27 cellular contexts compared by ENCODE assay signal in the genomic region with DNA sequence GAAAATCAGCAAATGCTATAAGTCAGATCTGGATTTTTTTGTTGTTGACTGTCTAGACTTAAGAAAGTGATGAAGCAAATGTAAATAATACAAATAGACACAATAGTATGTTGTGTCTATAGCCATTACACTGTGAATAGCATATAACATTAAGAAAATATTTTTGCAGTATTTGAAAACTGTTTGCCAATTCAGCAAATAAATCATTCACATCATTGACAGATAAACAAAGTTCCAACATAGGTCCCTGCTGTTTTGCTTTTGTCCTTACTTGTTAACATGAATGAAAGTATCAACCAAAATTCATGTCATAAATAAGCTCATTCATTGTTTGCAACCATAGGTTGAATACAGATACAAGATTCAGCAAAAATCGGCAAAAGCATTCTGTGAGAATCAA.
"Had no signal": no experiment of that assay in that cellular context is flagged by ENCODE, and none has a peak within 500 bp of the region (broad histone marks: within the 10 kb centered on the region; RNA-seq: fewer than 3 reads in every experiment).

No MANE protein-coding gene starts in this region.

- DNase-seq: stimulated activated CD4-positive, alpha-beta T cell treated with anti-CD3 and anti-CD28 coated beads, Interleukin-2, amount 100 ng/mL, for 48 hours; stimulated activated CD4-positive, alpha-beta T cell treated with anti-CD3 and anti-CD28 coated beads, Interleukin-4, amount 100 ng/mL, for 1 hour; stimulated activated CD4-positive, alpha-beta T cell treated with anti-CD3 and anti-CD28 coated beads, Interleukin-4, amount 100 ng/mL, for 24 hours; stimulated activated CD4-positive, alpha-beta T cell treated with anti-CD3 and anti-CD28 coated beads, Interleukin-4, amount 100 ng/mL, for 4 hours; stimulated activated CD8-positive, alpha-beta memory T cell treated with anti-CD3 and anti-CD28 coated beads, Interleukin-4, amount 100 ng/mL, for 48 hours; stimulated activated naive B cell treated with anti-CD40 and anti-IgM and Interleukin-4, amounts not matched to agents 10 μg/mL and 1 μg/mL and 100 μg/mL, for 72 hours; stimulated activated naive CD4-positive, alpha-beta T cell; stimulated activated naive CD4-positive, alpha-beta T cell treated with Interleukin-2 at 50 U/mL for 16 hours; stimulated activated naive CD8-positive, alpha-beta T cell treated with anti-CD3 and anti-CD28 coated beads, Interleukin-15, amount 100 ng/mL, for 72 hours; stimulated activated naive CD8-positive, alpha-beta T cell treated with anti-CD3 and anti-CD28 coated beads, Interleukin-15, Interleukin-2, amounts not matched to agents 100 U/mL and 50 U/mL, for 24 hours; stomach; substantia nigra; testis; thyroid gland; tibial artery; transverse colon; trophoblast cell; upper lobe of left lung; upper lobe of right lung; uterus had no signal

- H3K4me1 ChIP-seq: stomach, suprapubic skin, testis, thyroid gland, tibial artery, tibial nerve, transverse colon, upper lobe of left lung, upper lobe of right lung, uterus, vagina had no signal

- ATAC-seq: stimulated activated effector memory CD8-positive, alpha-beta T cell treated with anti-CD3 and anti-CD28 coated beads, Interleukin-12 subunit alpha, Interleukin-12 subunit beta, amount 100 ng/mL, for 72 hours; stimulated activated memory B cell treated with anti-CD40 and anti-IgM and Interleukin-4, amounts not matched to agents 10 μg/mL and 1 μg/mL and 100 μg/mL, for 72 hours; stimulated activated naive B cell treated with anti-CD40 and anti-IgM and Interleukin-4, amounts not matched to agents 10 μg/mL and 1 μg/mL and 100 μg/mL, for 72 hours; stimulated activated naive CD8-positive, alpha-beta T cell treated with anti-CD3 and anti-CD28 coated beads, Interleukin-15, amount 100 ng/mL, for 72 hours; stimulated activated naive CD8-positive, alpha-beta T cell treated with anti-CD3 and anti-CD28 coated beads, Interleukin-15, Interleukin-2, amounts not matched to agents 100 U/mL and 50 U/mL, for 24 hours; upper lobe of right lung had no signal

- H3K4me3 ChIP-seq: stomach, suprapubic skin, testis, thoracic aorta, thyroid gland, tibial artery, tibial nerve, transverse colon, upper lobe of left lung, upper lobe of right lung, uterus, vagina had no signal

- H3K27ac ChIP-seq: stomach, suprapubic skin, testis, thoracic aorta, thyroid gland, tibial artery, tibial nerve, transverse colon, upper lobe of left lung, upper lobe of right lung, uterus, vagina had no signal

- FAIRE-seq: urothelium cell line had no signal

- H3K36me3 ChIP-seq: stomach, suprapubic skin, thoracic aorta, thyroid gland, tibial artery, tibial nerve, transverse colon, upper lobe of left lung, upper lobe of right lung, uterus, vagina had no signal

- H3K9me3 ChIP-seq: stomach, suprapubic skin, testis, thoracic aorta, thyroid gland, tibial artery, transverse colon, upper lobe of left lung, upper lobe of right lung, uterus, vagina had no signal

- H3K27me3 ChIP-seq: stomach, suprapubic skin, testis, thyroid gland, tibial artery, tibial nerve, transverse colon, upper lobe of left lung, upper lobe of right lung, uterus, vagina had no signal
